20 cellular contexts compared by ENCODE assay signal in the genomic region with DNA sequence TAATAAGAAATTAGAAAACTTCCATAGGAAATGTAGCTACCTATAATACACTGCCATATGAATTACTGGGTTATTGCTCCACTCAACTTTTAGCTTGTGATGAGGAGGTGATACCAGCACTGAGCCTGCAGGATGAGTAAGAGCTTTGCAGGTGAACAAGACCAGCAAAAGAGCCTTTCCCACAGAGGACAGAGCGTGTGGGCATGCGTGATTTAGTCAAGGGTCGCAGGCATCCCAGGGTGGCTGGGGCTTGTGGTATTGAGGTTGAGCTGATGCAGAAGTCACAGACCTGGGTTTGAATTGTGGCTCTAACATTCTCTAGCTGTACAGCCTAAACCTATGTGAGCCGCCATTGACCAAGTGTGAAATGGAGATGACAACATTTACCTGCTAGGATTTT. TPM values are rescaled to one million over a fixed set of nuclear protein-coding genes. Genes with fewer than 3 reads are reported as not detected.
DNase-seq lines count a peak whose midpoint lies in the region; ATAC-seq and TF ChIP-seq lines count a peak whose summit lies in the region.
"Had no signal": no experiment of that assay in that cellular context is flagged by ENCODE, and none has a peak within 500 bp of the region (broad histone marks: within the 10 kb centered on the region; RNA-seq: fewer than 3 reads in every experiment).

No MANE protein-coding gene starts in this region.

- no peak for DNase-seq in CD14-positive monocyte (ENCODE audit: low spot score)
- no peak for DNase-seq in activated B cell treated with CpG ODN at 0.5 μM for 24 hours
- DNase-seq in naive B cell: no peak
- no peak for DNase-seq in NCI-H2227 treated with DMSO at 0.1 percent for 48 hours (lab: John Stamatoyannopoulos, UW)
- DNase-seq: activated CD4-positive, CD25-positive, alpha-beta regulatory T cell; activated CD8-positive, alpha-beta memory T cell treated with anti-CD3 and anti-CD28 coated beads, Interleukin-2, amount 50 U/mL, for 48 hours; adrenal gland; DMS53; heart left ventricle; Karpas-422; naive thymus-derived CD8-positive, alpha-beta T cell; NCI-H1417 treated with DMSO at 0.1 percent for 48 hours; NCI-H2171 treated with DMSO at 0.1 percent for 48 hours; SW 1271; tibial artery had no signal

- no peak for TF ChIP-seq EP300 in gastroesophageal sphincter (IDR thresholded peaks at IDR 0.05)

- H3K4me1 ChIP-seq in BLaER1 (peaks cover 89% of the 10 kb centered on the region), gastroesophageal sphincter (peaks cover 0 to 18% (median 0%) of the 10 kb centered on the region in 3 donors)
- H3K4me1 ChIP-seq: adrenal gland, tibial artery had no signal

- intact Hi-C loops in CD14-positive monocyte (cut with micrococcal nuclease): no loop called here
- intact Hi-C loops in activated B cell treated with CpG ODN at 0.5 μM for 24 hours (cut with micrococcal nuclease): no loop called here

- CTCF ChIA-PET in activated B cell treated with CpG ODN at 0.5 μM for 24 hours (lab: Charles Lee): interaction anchor here (0.9 to 2.0 kb wide), 5 partner anchors 12 to 42 kb away, joined by 3 to 9 read pairs (median 3); no protein-coding TSS in a partner anchor

- H3K4me2 ChIP-seq in BLaER1: peak overlapping the region; percentile 98

- peaks cover 91% of the 10 kb centered on the region for H4K20me1 ChIP-seq in BLaER1

- peaks cover 63 to 87% of the 10 kb centered on the region in 2 donors for H3K36me3 Mint-ChIP-seq in CD14-positive monocyte
- H3K36me3 Mint-ChIP-seq in activated B cell treated with CpG ODN at 0.5 μM for 24 hours (ENCODE audit: low read depth): peaks cover 76% of the 10 kb centered on the region
- H3K36me3 Mint-ChIP-seq in naive B cell: peaks cover 6 to 7% of the 10 kb centered on the region in 2 donors

- TF ChIP-seq POLR2A in gastroesophageal sphincter (IDR thresholded peaks at IDR 0.05): no peak

- H3K9me3 ChIP-seq in BLaER1 (no peaks in the 10 kb centered on the region), gastroesophageal sphincter (no peaks in the 10 kb centered on the region)
- H3K9me3 ChIP-seq: adrenal gland, heart left ventricle, tibial artery had no signal

- H3K9me3 Mint-ChIP-seq in CD14-positive monocyte (peaks cover 0 to 2% (median 0%) of the 10 kb centered on the region in 7 donors), activated B cell treated with CpG ODN at 0.5 μM for 24 hours (no peaks in the 10 kb centered on the region), naive B cell (no peaks in the 10 kb centered on the region)
- H3K9me3 Mint-ChIP-seq: naive thymus-derived CD8-positive, alpha-beta T cell had no signal

- H3K4me3 ChIP-seq in BLaER1 (no peak overlapping the region), gastroesophageal sphincter (no peak overlapping the region)
- H3K4me3 ChIP-seq: adrenal gland, heart left ventricle, skin epidermis, tibial artery had no signal

- H3K27ac Mint-ChIP-seq in CD14-positive monocyte (peak overlapping the region; percentile 75 to 100 (median 91)), activated B cell treated with CpG ODN at 0.5 μM for 24 hours (peak overlapping the region; percentile 99), naive B cell (peak overlapping the region; percentile 95 to 99 (median 99))
- H3K27ac Mint-ChIP-seq: progenitor cell of endocrine pancreas had no signal

- peaks cover 0 to 1% (median 0%) of the 10 kb centered on the region in 3 donors for H3K27me3 Mint-ChIP-seq in CD14-positive monocyte (ENCODE audit: low read depth in 3 of 3)
- H3K27me3 Mint-ChIP-seq in activated B cell treated with CpG ODN at 0.5 μM for 24 hours: no peaks in the 10 kb centered on the region
- no peaks in the 10 kb centered on the region for H3K27me3 Mint-ChIP-seq in naive B cell
- H3K27me3 Mint-ChIP-seq: naive thymus-derived CD8-positive, alpha-beta T cell had no signal

- 86 to 100% methylated on average over 1 of the region's 4 CpGs for WGBS in gastroesophageal sphincter (ENCODE audit: low coverage in 1 of 2), 2 donors

- TF ChIP-seq CTCF in CD14-positive monocyte (IDR thresholded peaks at IDR 0.05): no peak
- no peak for TF ChIP-seq CTCF in activated B cell treated with CpG ODN at 0.5 μM for 24 hours (IDR thresholded peaks at IDR 0.05)
- TF ChIP-seq CTCF in gastroesophageal sphincter (IDR thresholded peaks at IDR 0.05): no peak

- ATAC-seq in activated B cell treated with CpG ODN at 0.5 μM for 24 hours (ENCODE audit: low read depth): no peak
- ATAC-seq in naive B cell (ENCODE audit: low read depth in 2 of 2): no peak
- ATAC-seq in gastroesophageal sphincter: no peak
- no peak for ATAC-seq in GM21786 (IDR thresholded peaks at IDR 0.05; ENCODE audit: unreplicated experiment)
- ATAC-seq: heart left ventricle; naive thymus-derived CD8-positive, alpha-beta T cell had no signal

- peaks cover 64% of the 10 kb centered on the region for H3K36me3 ChIP-seq in BLaER1
- H3K36me3 ChIP-seq in gastroesophageal sphincter: peaks cover 0 to 6% of the 10 kb centered on the region in 2 donors
- H3K36me3 ChIP-seq: adrenal gland, tibial artery had no signal

- peak overlapping the region in 1 of 2 donors; percentile 31 for H3K4me3 Mint-ChIP-seq in CD14-positive monocyte
- peak overlapping the region; percentile 35 for H3K4me3 Mint-ChIP-seq in activated B cell treated with CpG ODN at 0.5 μM for 24 hours
- H3K4me3 Mint-ChIP-seq in naive B cell: peak overlapping the region in 1 of 8 donors; percentile 42

- peaks cover 87% of the 10 kb centered on the region for H3K4me1 Mint-ChIP-seq in CD14-positive monocyte
- H3K4me1 Mint-ChIP-seq in activated B cell treated with CpG ODN at 0.5 μM for 24 hours: peaks cover 84% of the 10 kb centered on the region
- H3K4me1 Mint-ChIP-seq in naive B cell: peaks cover 47 to 86% (median 81%) of the 10 kb centered on the region in 3 donors

- H3K27ac ChIP-seq in BLaER1: peak overlapping the region; percentile 36; the same call in 1 of the 2 replicates
- H3K27ac ChIP-seq in gastroesophageal sphincter: no peak overlapping the region
- H3K27ac ChIP-seq: adrenal gland, skin epidermis, tibial artery had no signal

- H3K9ac ChIP-seq in BLaER1: no peak overlapping the region

- no peaks in the 10 kb centered on the region for H3K27me3 ChIP-seq in BLaER1
- H3K27me3 ChIP-seq in gastroesophageal sphincter: no peaks in the 10 kb centered on the region

- POLR2A ChIA-PET in activated B cell treated with CpG ODN at 0.5 μM for 24 hours (lab: Charles Lee): interaction anchor here (0.8 to 7.7 kb wide), 9 partner anchors 11 to 95 kb away, joined by 3 to 176 read pairs (median 6); a partner anchor contains a TSS

RNA-seq across cellular contexts. Expression of a gene that starts 5.6 kb away (rescaled TPM):
- polyA plus RNA-seq in CD14-positive monocyte (1 to 10 TPM; 5.9 to 7.5 TPM), naive B cell (ENCODE audit: low read depth in 6 of 6) (10 to 100 TPM in 2 of 6 donors, 1 to 10 TPM in 4; 1.2 to 11.8 (median 4.9) TPM)
- total RNA-seq in activated B cell treated with CpG ODN at 0.5 μM for 24 hours (88.5 and 92.4 TPM in 2 replicates), gastroesophageal sphincter (10 to 100 TPM in 1 of 4 donors, 1 to 10 TPM in 3; 6.6 to 14.2 (median 8.4) TPM)
